In the genomic region with DNA sequence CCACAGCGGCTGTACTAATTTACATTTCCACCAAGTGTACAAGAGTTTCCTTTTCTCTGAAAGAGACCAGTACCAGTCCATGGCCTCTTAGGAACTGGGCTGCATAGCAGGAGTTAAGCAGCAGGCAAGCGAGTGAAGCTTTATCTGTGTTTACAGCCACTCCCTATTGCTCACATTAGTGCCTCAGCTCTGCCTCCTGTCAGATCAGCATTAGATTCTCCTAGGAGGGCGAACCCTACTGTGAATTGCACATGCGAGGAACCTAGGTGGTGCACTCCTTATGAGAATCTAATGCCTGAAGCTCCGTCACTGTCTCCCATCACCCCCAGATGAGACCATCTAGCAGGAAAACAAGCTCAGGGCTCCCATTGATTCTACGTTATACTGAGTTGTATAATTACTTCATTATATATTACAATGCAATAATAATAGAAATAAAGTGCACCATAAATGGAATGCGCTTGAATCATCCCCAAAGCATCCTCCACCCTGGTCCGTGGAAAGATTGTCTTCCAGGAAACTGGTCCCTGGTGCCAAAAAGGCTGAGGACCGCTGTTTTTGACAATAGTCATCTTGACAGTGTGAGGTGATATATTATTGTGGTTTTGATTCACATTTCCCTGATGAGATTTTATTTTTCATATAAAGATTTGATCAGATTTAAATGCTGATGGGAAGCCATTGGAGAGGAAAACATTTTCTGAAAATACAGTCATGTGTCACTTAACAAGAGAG, we compare ENCODE assay signal across 19 cellular contexts.
"Had no signal": no experiment of that assay in that cellular context is flagged by ENCODE, and none has a peak within 500 bp of the region (broad histone marks: within the 10 kb centered on the region; RNA-seq: fewer than 3 reads in every experiment).

No MANE protein-coding gene starts in this region.

- H3K27ac ChIP-seq: colonic mucosa, left ventricle myocardium inferior, suprapubic skin had no signal

- H3K36me3 ChIP-seq: colonic mucosa, left ventricle myocardium inferior, suprapubic skin had no signal

- FAIRE-seq: endometrium, kidney had no signal

- H3K9me3 ChIP-seq: colonic mucosa, suprapubic skin had no signal

- H3K4me2 ChIP-seq: smooth muscle cell had no signal

- H3K27ac Mint-ChIP-seq: activated CD4-positive, alpha-beta T cell treated with anti-CD3 and anti-CD28 coated beads, Interleukin-2, amount 10 ng/mL, durations not matched to agents 7 days and 5 days; activated T-helper 2 cell treated with anti-CD3 and anti-CD28 coated beads, Interferon-gamma antibody, Interleukin-2, Interleukin-4, amounts not matched to agents 10 μg/mL and 5 μg/mL and 100 μg/mL, durations not matched to agents 14 hours and 24 hours and 36 hours; memory B cell; stimulated activated naive CD8-positive, alpha-beta T cell treated with anti-CD3 and anti-CD28 coated beads, Interleukin-15, Interleukin-2, amounts not matched to agents 100 ng/mL and 50 ng/mL, for 24 hours; T-helper 1 cell treated with Interleukin-12 subunit alpha and Interleukin-12 subunit beta and Interleukin-4 antibody, amounts not matched to agents 30 μg/mL and 1 μg/mL, for 36 hours; type B pancreatic cell had no signal

- ATAC-seq: esophagus mucosa, natural killer cell had no signal

- H3K27me3 Mint-ChIP-seq: activated CD4-positive, alpha-beta T cell treated with anti-CD3 and anti-CD28 coated beads, Interleukin-2, amount 10 ng/mL, durations not matched to agents 7 days and 5 days; stimulated activated naive CD8-positive, alpha-beta T cell treated with anti-CD3 and anti-CD28 coated beads, Interleukin-15, Interleukin-2, amounts not matched to agents 100 ng/mL and 50 ng/mL, for 24 hours; type B pancreatic cell had no signal

- H3K4me3 ChIP-seq: colonic mucosa, left ventricle myocardium inferior, smooth muscle cell, suprapubic skin had no signal

- H3K27me3 ChIP-seq: colonic mucosa, suprapubic skin had no signal

- H3K4me3 Mint-ChIP-seq: activated CD4-positive, alpha-beta T cell treated with anti-CD3 and anti-CD28 coated beads, Interleukin-2, amount 10 ng/mL, durations not matched to agents 7 days and 5 days; memory B cell; natural killer cell; stimulated activated naive CD8-positive, alpha-beta T cell treated with anti-CD3 and anti-CD28 coated beads, Interleukin-15, Interleukin-2, amounts not matched to agents 100 ng/mL and 50 ng/mL, for 24 hours; T-helper 1 cell treated with Interleukin-12 subunit alpha and Interleukin-12 subunit beta and Interleukin-4 antibody, amounts not matched to agents 30 μg/mL and 1 μg/mL, for 36 hours; type B pancreatic cell had no signal

- H3K4me1 ChIP-seq: left ventricle myocardium inferior had no signal

- DNase-seq: activated CD4-positive, alpha-beta T cell treated with anti-CD3 and anti-CD28 coated beads, Interleukin-2, amount 10 ng/mL, durations not matched to agents 7 days and 5 days; activated naive CD4-positive, alpha-beta T cell treated with anti-CD3 and anti-CD28 coated beads, Interleukin-2, amount 50 U/mL, for 16 hours; caudate nucleus; colonic mucosa; hippocampal formation; kidney; left ventricle myocardium inferior; natural killer cell; nucleus accumbens; posterior cingulate gyrus had no signal

- H3K36me3 Mint-ChIP-seq: memory B cell, natural killer cell, type B pancreatic cell had no signal

- H3K9me3 Mint-ChIP-seq: natural killer cell had no signal
